Comparison of ENCODE assay signal across 16 cellular contexts in genomic region chr18:78893396-78894305, GRCh38.
"Had no signal": no experiment of that assay in that cellular context is flagged by ENCODE, and none has a peak within 500 bp of the region (broad histone marks: within the 10 kb centered on the region; RNA-seq: fewer than 3 reads in every experiment).

No MANE protein-coding gene starts in this region.

- DNase-seq: activated CD4-positive, alpha-beta T cell treated with anti-CD3 and anti-CD28 coated beads, Interleukin-2, amount 10 ng/mL, durations not matched to agents 24 days and 14 days; activated CD8-positive, alpha-beta memory T cell treated with anti-CD3 and anti-CD28 coated beads, Interleukin-2, amount 50 U/mL, for 4 hours; activated CD8-positive, alpha-beta T cell treated with anti-CD3 and anti-CD28 coated beads, Interleukin-2, amount 10 ng/mL, durations not matched to agents 7 days and 5 days; activated effector memory CD4-positive, alpha-beta T cell treated with Interleukin-2 at 50 U/mL for 16 hours; activated naive CD4-positive, alpha-beta T cell treated with anti-CD3 and anti-CD28 coated beads, Interleukin-2, amount 10 ng/mL, durations not matched to agents 7 days and 5 days; activated T-cell treated with anti-CD3 and anti-CD28 coated beads, Interleukin-2, amount 50 U/mL, for 48 hours; colonic mucosa; gastrocnemius medialis; heart right ventricle; left ventricle myocardium superior; right lobe of liver; small intestine; stimulated activated CD4-positive, alpha-beta T cell treated with anti-CD3 and anti-CD28 coated beads, Interleukin-4, amount 100 ng/mL, for 24 hours; testis; upper lobe of left lung had no signal

- ATAC-seq: activated CD8-positive, alpha-beta T cell treated with anti-CD3 and anti-CD28 coated beads, Interleukin-2, amount 10 ng/mL, durations not matched to agents 7 days and 5 days; gastrocnemius medialis; heart right ventricle; left ventricle myocardium superior; right lobe of liver; stimulated activated memory B cell treated with anti-CD40 and anti-IgM and Interleukin-4, amounts not matched to agents 10 μg/mL and 1 μg/mL and 100 μg/mL, for 72 hours had no signal
